8 cellular contexts compared by ENCODE assay signal in genomic region chr2:234494361-234495075, GRCh38. TPM values are rescaled to one million over a fixed set of nuclear protein-coding genes. Genes with fewer than 3 reads are reported as not detected.
A peak's percentile ranks its signal among the peaks of the same experiment; 100 is the strongest.
DNase-seq lines count a peak whose midpoint lies in the region; ATAC-seq lines count a peak whose summit lies in the region.

No MANE protein-coding gene starts in this region.

- H3K9me3 Mint-ChIP-seq in central memory CD8-positive, alpha-beta T cell: no peaks in the 10 kb centered on the region

- H3K4me1 ChIP-seq in mononuclear cell (ENCODE audit: insufficient read depth, low read length): peaks cover 44% of the 10 kb centered on the region

- H3K9me3 ChIP-seq in mononuclear cell (ENCODE audit: low read depth, low read length): no peaks in the 10 kb centered on the region

- peak overlapping the region; percentile 92 for H3K4me3 Mint-ChIP-seq in central memory CD8-positive, alpha-beta T cell

- H3K27me3 ChIP-seq in mononuclear cell (ENCODE audit: insufficient read depth, low read length): peaks cover 5% of the 10 kb centered on the region

- H3K27me3 Mint-ChIP-seq in central memory CD8-positive, alpha-beta T cell: no peaks in the 10 kb centered on the region

- H3K4me1 Mint-ChIP-seq in central memory CD8-positive, alpha-beta T cell: peaks cover 57% of the 10 kb centered on the region

- peak overlapping the region; percentile 84 for H3K4me3 ChIP-seq in mononuclear cell (ENCODE audit: low read length)

- H3K36me3 Mint-ChIP-seq in central memory CD8-positive, alpha-beta T cell (ENCODE audit: insufficient read depth): peaks cover 65% of the 10 kb centered on the region

- DNase-seq in NCI-H1436 (lab: John Stamatoyannopoulos, UW) (peak; percentile 43), NCI-H1436 treated with DMSO at 0.1 percent for 48 hours (lab: John Stamatoyannopoulos, UW) (no peak), NCI-H2227 (lab: John Stamatoyannopoulos, UW; ENCODE audit: unreplicated experiment) (peak; percentile 63), HuH-7 (ENCODE audit: low spot score) (no peak)
- no peak for DNase-seq in central memory CD8-positive, alpha-beta T cell (ENCODE audit: low spot score in 2 of 2)

- H3K27ac Mint-ChIP-seq in central memory CD8-positive, alpha-beta T cell (ENCODE audit: low read depth): peak overlapping the region; percentile 97

- ATAC-seq in central memory CD8-positive, alpha-beta T cell (replicated peaks; ENCODE audit: extremely low read depth, poor library complexity, severe bottlenecking): peak; percentile 8
- no peak for ATAC-seq in GM18868 (IDR thresholded peaks at IDR 0.05; ENCODE audit: unreplicated experiment)
- ATAC-seq in GM21360 (IDR thresholded peaks at IDR 0.05; ENCODE audit: unreplicated experiment): no peak

RNA-seq across cellular contexts. Expression of gene ARL4C, which starts 2.4 kb away (rescaled TPM):
- total RNA-seq in mononuclear cell: 144 TPM

Comparison
In these comparisons a context has a peak if more than half of its experiments do, and no peak if none do; other contexts are left out.
1. DNase-seq: peak in NCI-H1436 (single experiment) and NCI-H2227 (single experiment); none in NCI-H1436 treated with DMSO at 0.1 percent for 48 hours (single experiment), central memory CD8-positive, alpha-beta T cell (0 of 2) and HuH-7 (single experiment).